In genomic region chr5:138216799-138217198, GRCh38 we compare ENCODE assay signal across 2 cellular contexts.
TF ChIP-seq lines count a peak whose summit lies in the region.

No MANE protein-coding gene starts in this region.

TF ChIP-seq in Ishikawa, 13 proteins besides CTCF, POLR2A, EP300 and RAD21:
- TF ChIP-seq CEBPB (IDR thresholded peaks at IDR 0.05), result peak; percentile 59; the same call in 1 of the 2 replicates
- TF ChIP-seq YY1 (IDR thresholded peaks at IDR 0.05; ENCODE audit: low read depth), result no peak

TF ChIP-seq in H1, 55 proteins besides CTCF, POLR2A, EP300 and RAD21:
- no peak for TF ChIP-seq CHD7 (IDR thresholded peaks at IDR 0.05; ENCODE audit: insufficient replicate concordance, low read length)
- peak; percentile 54; the same call in 1 of the 2 replicates for TF ChIP-seq CEBPB (IDR thresholded peaks at IDR 0.05; ENCODE audit: low read depth, low read length)
